Comparison of ENCODE assay signal across 1 cellular context in genomic region chr2:240574386-240575100, GRCh38.
TF ChIP-seq lines count a peak whose summit lies in the region.

No MANE protein-coding gene starts in this region.

TF ChIP-seq in HCT116, 20 proteins besides CTCF, POLR2A, EP300 and RAD21:
- no peak for TF ChIP-seq ZNF274 (IDR thresholded peaks at IDR 0.05; ENCODE audit: low read depth, low read length)
- TF ChIP-seq POLR2AphosphoS5 (IDR thresholded peaks at IDR 0.05; ENCODE audit: low read depth, low read length), result 0 out of 2 replicates have a peak, but pooled peaks have one; percentile 12
TF ChIP-seq in HCT116: peak in this region for 1.
